Comparison of ENCODE assay signal across 1 cellular context in genomic region chr7:99918959-99919813, GRCh38.
TF ChIP-seq lines count a peak whose summit lies in the region.

Gene TRIM4, minus strand, starts transcription at chr7:99919530. Its CDS starts 129 bp downstream, at chr7:99919401.

TF ChIP-seq in K562, 482 proteins besides CTCF, POLR2A, EP300 and RAD21 (continued from another document and continues in another):
- TF ChIP-seq ZBTB12 (CRISPR knock-in tag; IDR thresholded peaks at IDR 0.05): peak; percentile 42; the same call in 1 of the 2 replicates
- no peak for TF ChIP-seq NCOA4 (IDR thresholded peaks at IDR 0.05; ENCODE audit: partially characterized antibody)
- peak; percentile 90 for TF ChIP-seq SAP30 (IDR thresholded peaks at IDR 0.05; ENCODE audit: borderline replicate concordance, insufficient read depth, low read depth, low read length, poor library complexity, severe bottlenecking)
- no peak for TF ChIP-seq ZNF408 (CRISPR knock-in tag; IDR thresholded peaks at IDR 0.05; ENCODE audit: low read depth)
- peak; percentile 33; the same call in 1 of the 2 replicates for TF ChIP-seq ZNF232 (CRISPR knock-in tag; IDR thresholded peaks at IDR 0.05)
- peak; percentile 55; the same call in 1 of the 2 replicates for TF ChIP-seq RB1 (IDR thresholded peaks at IDR 0.05; ENCODE audit: low read depth)
- no peak; the same call in 1 of the 2 replicates for TF ChIP-seq NR3C1 (CRISPR knock-in tag; IDR thresholded peaks at IDR 0.05)
- no peak for TF ChIP-seq ZNF518B (CRISPR knock-in tag; IDR thresholded peaks at IDR 0.05)
- no peak for TF ChIP-seq SMARCE1 (IDR thresholded peaks at IDR 0.05)
- no peak for TF ChIP-seq ZNF586 (CRISPR knock-in tag; conservative IDR thresholded peaks at IDR 0.05)
- no peak for TF ChIP-seq ZNF384 (IDR thresholded peaks at IDR 0.05; ENCODE audit: low read depth, low read length)
- no peak for TF ChIP-seq BACH1 (tag; IDR thresholded peaks at IDR 0.05)
- TF ChIP-seq HDAC1 (IDR thresholded peaks at IDR 0.05): peak in 1 of 2 experiments; percentile 84; a peak in 2 of 4 replicates
- TF ChIP-seq POLR2G (IDR thresholded peaks at IDR 0.05; ENCODE audit: low read depth, low read length): peak; percentile 97
- TF ChIP-seq CBX3 (IDR thresholded peaks at IDR 0.05; ENCODE audit: borderline replicate concordance in 1 of 2, low read length in 2 of 2): peak in 1 of 2 experiments; percentile 64; a peak in 1 of 3 replicates
- TF ChIP-seq PHB (CRISPR knock-in tag; IDR thresholded peaks at IDR 0.05): no peak
- TF ChIP-seq NR2C2 (CRISPR knock-in tag; IDR thresholded peaks at IDR 0.05): peak; percentile 81; the same call in 1 of the 2 replicates
- peak; percentile 97 for TF ChIP-seq NR2C2 (tag; IDR thresholded peaks at IDR 0.05)
- no peak for TF ChIP-seq ARID2 (IDR thresholded peaks at IDR 0.05)
- TF ChIP-seq CEBPG (CRISPR knock-in tag; IDR thresholded peaks at IDR 0.05): no peak
- no peak for TF ChIP-seq CEBPG (tag; conservative IDR thresholded peaks at IDR 0.05 in 1 of 2, IDR thresholded peaks at IDR 0.05 in 1 of 2)
- TF ChIP-seq MXI1 (IDR thresholded peaks at IDR 0.05; ENCODE audit: low read depth, low read length): peak; percentile 69; the same call in 1 of the 2 replicates
- no peak; the same call in 1 of the 2 replicates for TF ChIP-seq CUX1 (CRISPR knock-in tag; IDR thresholded peaks at IDR 0.05)
- TF ChIP-seq SP1 (CRISPR knock-in tag; IDR thresholded peaks at IDR 0.05): peak; percentile 78
- TF ChIP-seq TGIF2 (CRISPR knock-in tag; IDR thresholded peaks at IDR 0.05): peak; percentile 89
- peak; percentile 96 for TF ChIP-seq CXXC5 (CRISPR knock-in tag; IDR thresholded peaks at IDR 0.05)
- no peak for TF ChIP-seq YBX1 (IDR thresholded peaks at IDR 0.05)
- no peak for TF ChIP-seq BRCA1 (IDR thresholded peaks at IDR 0.05)
- 0 out of 2 replicates have a peak, but pooled peaks have one; percentile 86 for TF ChIP-seq BRCA1 (CRISPR knock-in tag; IDR thresholded peaks at IDR 0.05)
- no peak for TF ChIP-seq PHF21A (IDR thresholded peaks at IDR 0.05; ENCODE audit: borderline replicate concordance, low read depth)
- no peak for TF ChIP-seq ZNF695 (CRISPR knock-in tag; IDR thresholded peaks at IDR 0.05)
- 0 out of 2 replicates have a peak, but pooled peaks have one; percentile 13 for TF ChIP-seq JUN (IDR thresholded peaks at IDR 0.05; ENCODE audit: borderline replicate concordance, low read depth, low read length)
- TF ChIP-seq JUN (CRISPR knock-in tag; IDR thresholded peaks at IDR 0.05; ENCODE audit: borderline replicate concordance): no peak
- no peak for TF ChIP-seq HSF4 (CRISPR knock-in tag; IDR thresholded peaks at IDR 0.05; ENCODE audit: borderline replicate concordance)
- TF ChIP-seq NELFE (IDR thresholded peaks at IDR 0.05; ENCODE audit: insufficient read depth, insufficient read length): no peak
- TF ChIP-seq TAF15 (IDR thresholded peaks at IDR 0.05; ENCODE audit: low read depth, low read length): no peak
- TF ChIP-seq ZBTB34 (CRISPR knock-in tag; IDR thresholded peaks at IDR 0.05): no peak
- TF ChIP-seq KAT8 (IDR thresholded peaks at IDR 0.05; ENCODE audit: low read depth): no peak
- peak; percentile 99 for TF ChIP-seq RBFOX2 (IDR thresholded peaks at IDR 0.05; ENCODE audit: low read depth, low read length)
- TF ChIP-seq, protein P1, sequence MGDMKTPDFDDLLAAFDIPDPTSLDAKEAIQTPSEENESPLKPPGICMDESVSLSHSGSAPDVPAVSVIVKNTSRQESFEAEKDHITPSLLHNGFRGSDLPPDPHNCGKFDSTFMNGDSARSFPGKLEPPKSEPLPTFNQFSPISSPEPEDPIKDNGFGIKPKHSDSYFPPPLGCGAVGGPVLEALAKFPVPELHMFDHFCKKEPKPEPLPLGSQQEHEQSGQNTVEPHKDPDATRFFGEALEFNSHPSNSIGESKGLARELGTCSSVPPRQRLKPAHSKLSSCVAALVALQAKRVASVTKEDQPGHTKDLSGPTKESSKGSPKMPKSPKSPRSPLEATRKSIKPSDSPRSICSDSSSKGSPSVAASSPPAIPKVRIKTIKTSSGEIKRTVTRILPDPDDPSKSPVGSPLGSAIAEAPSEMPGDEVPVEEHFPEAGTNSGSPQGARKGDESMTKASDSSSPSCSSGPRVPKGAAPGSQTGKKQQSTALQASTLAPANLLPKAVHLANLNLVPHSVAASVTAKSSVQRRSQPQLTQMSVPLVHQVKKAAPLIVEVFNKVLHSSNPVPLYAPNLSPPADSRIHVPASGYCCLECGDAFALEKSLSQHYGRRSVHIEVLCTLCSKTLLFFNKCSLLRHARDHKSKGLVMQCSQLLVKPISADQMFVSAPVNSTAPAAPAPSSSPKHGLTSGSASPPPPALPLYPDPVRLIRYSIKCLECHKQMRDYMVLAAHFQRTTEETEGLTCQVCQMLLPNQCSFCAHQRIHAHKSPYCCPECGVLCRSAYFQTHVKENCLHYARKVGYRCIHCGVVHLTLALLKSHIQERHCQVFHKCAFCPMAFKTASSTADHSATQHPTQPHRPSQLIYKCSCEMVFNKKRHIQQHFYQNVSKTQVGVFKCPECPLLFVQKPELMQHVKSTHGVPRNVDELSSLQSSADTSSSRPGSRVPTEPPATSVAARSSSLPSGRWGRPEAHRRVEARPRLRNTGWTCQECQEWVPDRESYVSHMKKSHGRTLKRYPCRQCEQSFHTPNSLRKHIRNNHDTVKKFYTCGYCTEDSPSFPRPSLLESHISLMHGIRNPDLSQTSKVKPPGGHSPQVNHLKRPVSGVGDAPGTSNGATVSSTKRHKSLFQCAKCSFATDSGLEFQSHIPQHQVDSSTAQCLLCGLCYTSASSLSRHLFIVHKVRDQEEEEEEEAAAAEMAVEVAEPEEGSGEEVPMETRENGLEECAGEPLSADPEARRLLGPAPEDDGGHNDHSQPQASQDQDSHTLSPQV (IDR thresholded peaks at IDR 0.05): peak; percentile 68
- TF ChIP-seq SIRT6 (IDR thresholded peaks at IDR 0.05; ENCODE audit: low read depth, low read length): no peak
- peak; percentile 36; the same call in 1 of the 2 replicates for TF ChIP-seq THAP12 (CRISPR knock-in tag; IDR thresholded peaks at IDR 0.05)
- no peak for TF ChIP-seq GABPB2 (CRISPR knock-in tag; conservative IDR thresholded peaks at IDR 0.05)
- TF ChIP-seq POLR2H (tag; IDR thresholded peaks at IDR 0.05; ENCODE audit: low read depth): peak; percentile 88
- no peak for TF ChIP-seq ZNF445 (CRISPR knock-in tag; IDR thresholded peaks at IDR 0.05; ENCODE audit: low read depth)
- no peak for TF ChIP-seq PPARD (CRISPR knock-in tag; IDR thresholded peaks at IDR 0.05)
- no peak for TF ChIP-seq PCBP1 (IDR thresholded peaks at IDR 0.05; ENCODE audit: low read depth, low read length, poor library complexity, severe bottlenecking)
- no peak for TF ChIP-seq HDAC6 (IDR thresholded peaks at IDR 0.05; ENCODE audit: low read depth, low read length)
- TF ChIP-seq ZNF224 (CRISPR knock-in tag; IDR thresholded peaks at IDR 0.05): no peak
- peak; percentile 83 for TF ChIP-seq ETV1 (tag; conservative IDR thresholded peaks at IDR 0.05; ENCODE audit: low read depth)
- TF ChIP-seq FOXO4 (CRISPR knock-in tag; IDR thresholded peaks at IDR 0.05): no peak
